22 cellular contexts compared by ENCODE assay signal in genomic region chr6:161511455-161512159, GRCh38.
DNase-seq lines count a peak whose midpoint lies in the region; ATAC-seq and TF ChIP-seq lines count a peak whose summit lies in the region.
"Had no signal": no experiment of that assay in that cellular context is flagged by ENCODE, and none has a peak within 500 bp of the region (broad histone marks: within the 10 kb centered on the region; RNA-seq: fewer than 3 reads in every experiment).

No MANE protein-coding gene starts in this region.

- TF ChIP-seq CTCF in endodermal cell (conservative IDR thresholded peaks at IDR 0.05) = no peak

- no peak overlapping the region for H3K4me3 ChIP-seq in endodermal cell (ENCODE audit: low read length)
- H3K4me3 ChIP-seq: BLaER1, GM12878, GM23338 had no signal

- ATAC-seq in left colon (no peak), HG03175 (IDR thresholded peaks at IDR 0.05; ENCODE audit: unreplicated experiment) (no peak)
- ATAC-seq: GM12878, GM23338 had no signal

- H3K4me3 Mint-ChIP-seq in endodermal cell = no peak overlapping the region
- H3K4me3 Mint-ChIP-seq: CD4-positive, CD25-positive, alpha-beta regulatory T cell; GM23338; H9; IgD-negative memory B cell had no signal

- DNase-seq in DMS 273 (lab: John Stamatoyannopoulos, UW; ENCODE audit: unreplicated experiment) (peak; percentile 3), DMS 273 treated with DMSO at 0.1 percent for 48 hours (lab: John Stamatoyannopoulos, UW) (no peak), NCI-H146 (lab: John Stamatoyannopoulos, UW) (peak; percentile 78), endodermal cell (no peak), retina (peak; percentile 80), left colon (no peak)
- DNase-seq: CD4-positive, CD25-positive, alpha-beta regulatory T cell; GDM1; H9; NCI-H1048; NCI-H187; NCI-H2081 treated with DMSO at 0.1 percent for 48 hours; NCI-H446 treated with DMSO at 0.1 percent for 48 hours; NCI-H526; Right ventricle myocardium superior; RPMI8226 had no signal

- no peaks in the 10 kb centered on the region for H3K36me3 Mint-ChIP-seq in endodermal cell (ENCODE audit: low read depth)
- H3K36me3 Mint-ChIP-seq: CD4-positive, CD25-positive, alpha-beta regulatory T cell; IgD-negative memory B cell had no signal

- H3K4me1 Mint-ChIP-seq in endodermal cell = peaks cover 21% of the 10 kb centered on the region
- H3K4me1 Mint-ChIP-seq: CD4-positive, CD25-positive, alpha-beta regulatory T cell; GM23338; IgD-negative memory B cell had no signal

- 85 to 88% methylated on average over 2 to 9 of the region's 9 CpGs for WGBS in endodermal cell (ENCODE audit: insufficient coverage in 1 of 2, insufficient read length in 1 of 2), 2 experiments

- H3K4me1 ChIP-seq in endodermal cell (ENCODE audit: control insufficient read depth, insufficient read depth, low read length) = peaks cover 12% of the 10 kb centered on the region
- H3K4me1 ChIP-seq: BLaER1 had no signal

- intact Hi-C loops in left colon (cut with DNase I, micrococcal nuclease) = no loop called here

- H3K27me3 ChIP-seq in endodermal cell (ENCODE audit: control insufficient read depth, insufficient read depth, low read length, poor library complexity, severe bottlenecking) = no peaks in the 10 kb centered on the region
- H3K27me3 ChIP-seq: BLaER1 had no signal

- no peak overlapping the region for H3K27ac Mint-ChIP-seq in endodermal cell
- H3K27ac Mint-ChIP-seq: GM23338, H9, IgD-negative memory B cell had no signal

- H3K27me3 Mint-ChIP-seq in endodermal cell (ENCODE audit: insufficient read depth) = no peaks in the 10 kb centered on the region

- no peaks in the 10 kb centered on the region for H3K36me3 ChIP-seq in endodermal cell (ENCODE audit: control insufficient read depth, insufficient read depth, low read length)
- H3K36me3 ChIP-seq: BLaER1 had no signal

- no peak overlapping the region for H3K9ac ChIP-seq in endodermal cell (ENCODE audit: extremely low read depth, low read length, poor library complexity, severe bottlenecking)
- H3K9ac ChIP-seq: BLaER1 had no signal

- no peaks in the 10 kb centered on the region for H3K9me3 Mint-ChIP-seq in endodermal cell
- H3K9me3 Mint-ChIP-seq: GM23338, H9 had no signal

- peak overlapping the region; percentile 67 for H3K27ac ChIP-seq in endodermal cell (ENCODE audit: low read depth, low read length)
- H3K27ac ChIP-seq: 22Rv1, BLaER1 had no signal

- H3K9me3 ChIP-seq in endodermal cell (ENCODE audit: control insufficient read depth, low read length) = no peaks in the 10 kb centered on the region
- H3K9me3 ChIP-seq: BLaER1 had no signal

Comparison
In these comparisons a context has a peak if more than half of its experiments do, and no peak if none do; other contexts are left out.
1. DNase-seq: peak in DMS 273 (single experiment), NCI-H146 (single experiment) and retina (single experiment); none in DMS 273 treated with DMSO at 0.1 percent for 48 hours (single experiment), endodermal cell (single experiment) and left colon (0 of 2).